Comparison of ENCODE assay signal across 33 cellular contexts in the genomic region with DNA sequence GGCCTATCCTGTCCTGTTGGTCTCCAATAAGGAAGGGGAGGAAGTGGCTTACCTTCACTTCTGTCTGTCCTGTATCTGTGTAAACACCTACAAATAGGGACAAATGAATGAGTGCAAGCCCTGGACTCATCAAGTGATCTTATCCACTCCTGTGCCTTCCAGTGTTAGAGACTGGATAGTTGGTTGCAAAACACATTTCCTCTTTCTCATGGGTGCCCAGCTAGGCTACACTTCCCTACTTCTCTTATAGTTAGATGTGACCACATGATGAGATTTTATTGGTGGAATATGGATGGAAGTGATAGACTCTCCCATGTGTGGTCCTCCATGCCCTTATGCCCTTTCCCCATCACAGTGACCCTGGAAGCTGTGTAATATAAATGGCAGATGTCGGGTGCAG. TPM values are rescaled to one million over a fixed set of nuclear protein-coding genes. Genes with fewer than 3 reads are reported as not detected.
DNase-seq lines count a peak whose midpoint lies in the region; ATAC-seq and TF ChIP-seq lines count a peak whose summit lies in the region.
"Had no signal": no experiment of that assay in that cellular context is flagged by ENCODE, and none has a peak within 500 bp of the region (broad histone marks: within the 10 kb centered on the region; RNA-seq: fewer than 3 reads in every experiment).

No MANE protein-coding gene starts in this region.

- DNase-seq in CD1c-positive myeloid dendritic cell (ENCODE audit: extremely low spot score) (peak; percentile 82), MV-4-11 (lab: John Stamatoyannopoulos, UW) (peak; percentile 94), SKM-1 treated with dmso at 0.1 percent for 144 hours (lab: John Stamatoyannopoulos, UW; ENCODE audit: unreplicated experiment) (peak; percentile 90), mucosa of descending colon (no peak), LoVo (ENCODE audit: low spot score) (no peak)
- no peak for DNase-seq in activated CD4-positive, alpha-beta memory T cell treated with anti-CD3 and anti-CD28 coated beads for 36 hours
- no peak for DNase-seq in naive thymus-derived CD8-positive, alpha-beta T cell
- DNase-seq: activated CD8-positive, alpha-beta T cell treated with anti-CD3 and anti-CD28 coated beads, Interleukin-2, amount 10 ng/mL, durations not matched to agents 7 days and 5 days; BE2C; dorsolateral prefrontal cortex; EL; foreskin fibroblast; H7; head of caudate nucleus; islet precursor cell; left ventricle myocardium superior; naive B cell; NCI-H1105; NCI-H1930; NCI-H2171 treated with DMSO at 0.1 percent for 48 hours; NCI-H510A treated with DMSO at 0.1 percent for 48 hours; nucleus accumbens; sigmoid colon; stimulated activated CD4-positive, alpha-beta T cell treated with anti-CD3 and anti-CD28 coated beads, Interleukin-4, amount 100 ng/mL, for 24 hours; T-helper 17 cell; tibial artery had no signal

- no peak overlapping the region for H3K4me3 Mint-ChIP-seq in activated CD4-positive, alpha-beta memory T cell treated with anti-CD3 and anti-CD28 coated beads for 36 hours
- H3K4me3 Mint-ChIP-seq in naive thymus-derived CD8-positive, alpha-beta T cell = no peak overlapping the region
- H3K4me3 Mint-ChIP-seq: activated CD8-positive, alpha-beta T cell treated with anti-CD3 and anti-CD28 coated beads, Interleukin-2, amount 10 ng/mL, durations not matched to agents 7 days and 5 days; activated naive CD4-positive, alpha-beta T cell treated with anti-CD3 and anti-CD28 coated beads, Interleukin-2, amount 50 U/mL, for 24 hours; naive B cell; T-helper 17 cell had no signal

- H3K36me3 Mint-ChIP-seq in activated CD4-positive, alpha-beta memory T cell treated with anti-CD3 and anti-CD28 coated beads for 36 hours = no peaks in the 10 kb centered on the region
- H3K36me3 Mint-ChIP-seq in naive thymus-derived CD8-positive, alpha-beta T cell = no peaks in the 10 kb centered on the region
- H3K36me3 Mint-ChIP-seq: activated naive CD4-positive, alpha-beta T cell treated with anti-CD3 and anti-CD28 coated beads, Interleukin-2, amount 50 U/mL, for 24 hours; naive B cell had no signal

- POLR2A ChIA-PET in activated CD4-positive, alpha-beta memory T cell treated with anti-CD3 and anti-CD28 coated beads for 36 hours (lab: Charles Lee) = no interaction called here
- POLR2A ChIA-PET in naive thymus-derived CD8-positive, alpha-beta T cell (lab: Charles Lee) = interaction anchor here (1.0 kb wide), 1 partner anchor 32 kb away, joined by 4 read pairs; no protein-coding TSS in a partner anchor

- ATAC-seq in mucosa of descending colon (peak; percentile 9), HG02759 (IDR thresholded peaks at IDR 0.05; ENCODE audit: unreplicated experiment) (no peak)
- ATAC-seq in naive thymus-derived CD8-positive, alpha-beta T cell = no peak
- ATAC-seq: activated CD8-positive, alpha-beta T cell treated with anti-CD3 and anti-CD28 coated beads, Interleukin-2, amount 10 ng/mL, durations not matched to agents 7 days and 5 days; left ventricle myocardium superior; T-helper 17 cell had no signal

- H3K9me3 Mint-ChIP-seq in activated CD4-positive, alpha-beta memory T cell treated with anti-CD3 and anti-CD28 coated beads for 36 hours = no peaks in the 10 kb centered on the region
- no peaks in the 10 kb centered on the region for H3K9me3 Mint-ChIP-seq in naive thymus-derived CD8-positive, alpha-beta T cell
- H3K9me3 Mint-ChIP-seq: activated naive CD4-positive, alpha-beta T cell treated with anti-CD3 and anti-CD28 coated beads, Interleukin-2, amount 50 U/mL, for 24 hours; activated T-helper 2 cell treated with anti-CD3 and anti-CD28 coated beads, Interferon-gamma antibody, Interleukin-2, Interleukin-4, amounts not matched to agents 10 μg/mL and 5 μg/mL and 100 μg/mL, durations not matched to agents 14 hours and 24 hours and 36 hours had no signal

- no peak overlapping the region for H3K4me3 ChIP-seq in mucosa of descending colon
- H3K4me3 ChIP-seq: dorsolateral prefrontal cortex, esophagus muscularis mucosa, prostate gland, sigmoid colon, tibial artery had no signal

- no peaks in the 10 kb centered on the region for H3K36me3 ChIP-seq in mucosa of descending colon (ENCODE audit: low read depth)
- H3K36me3 ChIP-seq: BE2C, esophagus muscularis mucosa, prostate gland, sigmoid colon, tibial artery had no signal

- no peaks in the 10 kb centered on the region for H3K27me3 Mint-ChIP-seq in activated CD4-positive, alpha-beta memory T cell treated with anti-CD3 and anti-CD28 coated beads for 36 hours
- peaks cover 0 to 4% (median 0%) of the 10 kb centered on the region in 5 donors for H3K27me3 Mint-ChIP-seq in naive thymus-derived CD8-positive, alpha-beta T cell
- H3K27me3 Mint-ChIP-seq: activated naive CD4-positive, alpha-beta T cell treated with anti-CD3 and anti-CD28 coated beads, Interleukin-2, amount 50 U/mL, for 24 hours; T-helper 17 cell had no signal

- no peaks in the 10 kb centered on the region for H3K4me1 ChIP-seq in mucosa of descending colon (ENCODE audit: low read depth)
- H3K4me1 ChIP-seq: BE2C had no signal

- TF ChIP-seq CTCF in mucosa of descending colon (IDR thresholded peaks at IDR 0.05) = no peak

- H3K9me3 ChIP-seq in mucosa of descending colon = no peaks in the 10 kb centered on the region
- H3K9me3 ChIP-seq: BE2C, esophagus muscularis mucosa, prostate gland, sigmoid colon, tibial artery had no signal

- H3K27ac Mint-ChIP-seq in activated CD4-positive, alpha-beta memory T cell treated with anti-CD3 and anti-CD28 coated beads for 36 hours = no peak overlapping the region
- H3K27ac Mint-ChIP-seq in naive thymus-derived CD8-positive, alpha-beta T cell = no peak overlapping the region
- H3K27ac Mint-ChIP-seq: activated CD8-positive, alpha-beta T cell treated with anti-CD3 and anti-CD28 coated beads, Interleukin-2, amount 10 ng/mL, durations not matched to agents 7 days and 5 days; activated naive CD4-positive, alpha-beta T cell treated with anti-CD3 and anti-CD28 coated beads, Interleukin-2, amount 50 U/mL, for 24 hours; activated T-helper 2 cell treated with anti-CD3 and anti-CD28 coated beads, Interferon-gamma antibody, Interleukin-2, Interleukin-4, amounts not matched to agents 10 μg/mL and 5 μg/mL and 100 μg/mL, durations not matched to agents 14 hours and 24 hours and 36 hours; T-helper 17 cell had no signal

- H3K4me1 Mint-ChIP-seq in activated CD4-positive, alpha-beta memory T cell treated with anti-CD3 and anti-CD28 coated beads for 36 hours (ENCODE audit: low read depth) = peaks cover 3% of the 10 kb centered on the region
- H3K4me1 Mint-ChIP-seq in naive thymus-derived CD8-positive, alpha-beta T cell = peaks cover 0 to 10% (median 2%) of the 10 kb centered on the region in 4 donors

- intact Hi-C loops in mucosa of descending colon (cut with DNase I, micrococcal nuclease) = no loop called here
- intact Hi-C loops in activated CD4-positive, alpha-beta memory T cell treated with anti-CD3 and anti-CD28 coated beads for 36 hours (cut with micrococcal nuclease) = no loop called here

- CTCF ChIA-PET in activated CD4-positive, alpha-beta memory T cell treated with anti-CD3 and anti-CD28 coated beads for 36 hours (lab: Charles Lee) = no interaction called here

RNA-seq across cellular contexts. Expression of a gene that starts 16.9 kb away (rescaled TPM):
- 10 to 100 TPM; 33.5 to 48.0 (median 35.9) TPM for total RNA-seq in mucosa of descending colon
- total RNA-seq in activated CD4-positive, alpha-beta memory T cell treated with anti-CD3 and anti-CD28 coated beads for 36 hours = 10 to 100 TPM; 50.1 to 54.6 TPM
- 10 to 100 TPM; 24.8 to 30.0 TPM for total RNA-seq in naive thymus-derived CD8-positive, alpha-beta T cell
- polyA plus RNA-seq in naive thymus-derived CD8-positive, alpha-beta T cell = 100 to 1,000 TPM; 120 to 132 (median 129) TPM

RNA-seq across cellular contexts. Expression of a gene that starts 26.6 kb away (rescaled TPM):
- total RNA-seq in mucosa of descending colon = 10 to 100 TPM in 2 of 3 donors, 1 to 10 TPM in 1; 8.8 to 15.7 (median 13.1) TPM
- 10 to 100 TPM; 21.5 to 23.5 TPM for total RNA-seq in activated CD4-positive, alpha-beta memory T cell treated with anti-CD3 and anti-CD28 coated beads for 36 hours
- total RNA-seq in naive thymus-derived CD8-positive, alpha-beta T cell = under 1 TPM; 0.30 to 0.44 TPM
- under 1 TPM in 1 of 3 donors, not detected in 2; 0.06 TPM for polyA plus RNA-seq in naive thymus-derived CD8-positive, alpha-beta T cell

RNA-seq across cellular contexts. Expression of a gene that starts 40.2 kb away (rescaled TPM):
- total RNA-seq in mucosa of descending colon = under 1 TPM in 2 of 3 donors, not detected in 1; 0.23 to 0.46 TPM
- under 1 TPM in 1 of 2 experiments, not detected in 1; 0.26 TPM for total RNA-seq in activated CD4-positive, alpha-beta memory T cell treated with anti-CD3 and anti-CD28 coated beads for 36 hours
- not detected for total RNA-seq in naive thymus-derived CD8-positive, alpha-beta T cell
- polyA plus RNA-seq in naive thymus-derived CD8-positive, alpha-beta T cell = not detected
- total RNA-seq: esophagus muscularis mucosa, H7, left ventricle myocardium superior, LHCN-M2, prostate gland, RPMI7951, sigmoid colon, T-helper 17 cell had no signal

Comparison
In these comparisons a context has a peak if more than half of its experiments do, and no peak if none do; other contexts are left out.
1. DNase-seq: peak in CD1c-positive myeloid dendritic cell (single experiment), MV-4-11 (single experiment) and SKM-1 treated with dmso at 0.1 percent for 144 hours (single experiment); none in mucosa of descending colon (0 of 3), LoVo (single experiment), activated CD4-positive, alpha-beta memory T cell treated with anti-CD3 and anti-CD28 coated beads for 36 hours (single experiment) and naive thymus-derived CD8-positive, alpha-beta T cell (0 of 10).
2. RNA of a gene that starts 26.6 kb away (total RNA-seq): 21.5 to 23.5 TPM in activated CD4-positive, alpha-beta memory T cell treated with anti-CD3 and anti-CD28 coated beads for 36 hours and 8.8 to 15.7 TPM in mucosa of descending colon; 0.30 to 0.44 TPM in naive thymus-derived CD8-positive, alpha-beta T cell; every median in the first group is over 4 times any median in the second.